1 cellular context compared by ENCODE assay signal in genomic region chr1:92481598-92482403, GRCh38.
A peak's percentile ranks its signal among the peaks of the same experiment; 100 is the strongest.
TF ChIP-seq lines count a peak whose summit lies in the region.

No MANE protein-coding gene starts in this region.

TF ChIP-seq in SK-N-SH, 30 proteins besides CTCF, POLR2A, EP300 and RAD21 (continued from another document):
- TF ChIP-seq USF1 (IDR thresholded peaks at IDR 0.05; ENCODE audit: borderline replicate concordance, low read depth) = 0 out of 2 replicates have a peak, but pooled peaks have one; percentile 6
TF ChIP-seq in SK-N-SH: peak in this region for 1.
